In the genomic region with DNA sequence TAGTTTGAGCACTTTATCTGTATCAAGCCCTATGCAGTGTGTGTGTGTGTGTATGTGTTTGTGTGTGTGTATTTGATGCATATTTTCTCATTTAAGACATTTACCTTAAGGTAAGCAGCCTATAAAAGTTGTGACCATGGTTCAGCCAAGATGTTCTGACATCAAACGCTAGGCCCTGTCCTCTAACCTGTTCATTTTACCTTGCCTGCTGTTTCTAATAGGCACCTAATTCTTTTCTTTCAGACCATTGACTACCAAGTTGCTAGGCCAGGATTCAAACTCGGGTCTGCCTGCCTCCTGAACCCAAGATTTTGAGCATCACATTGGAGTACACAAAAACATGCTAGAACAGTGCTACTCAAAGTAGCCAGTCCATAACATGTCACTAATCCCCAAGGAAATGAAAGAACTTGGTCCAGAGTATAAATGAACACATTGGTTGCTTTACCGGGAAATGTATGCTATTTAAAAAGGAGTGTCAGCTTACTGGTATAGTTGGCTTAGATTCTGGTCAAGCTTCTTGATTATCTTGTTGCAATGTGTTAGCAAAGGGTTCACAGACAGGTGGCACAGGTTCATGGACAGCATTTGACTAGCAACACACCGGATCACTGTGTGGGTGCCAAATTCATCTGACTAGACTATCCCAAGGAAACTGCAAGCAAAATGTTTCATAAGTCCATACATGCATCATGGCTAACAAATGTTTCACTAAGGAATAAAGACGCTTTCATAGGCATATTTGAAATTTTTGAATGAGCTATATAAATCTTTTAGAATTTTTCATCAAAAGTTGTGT, we compare ENCODE assay signal across 19 cellular contexts.
DNase-seq lines count a peak whose midpoint lies in the region; ATAC-seq and TF ChIP-seq lines count a peak whose summit lies in the region.
"Had no signal": no experiment of that assay in that cellular context is flagged by ENCODE, and none has a peak within 500 bp of the region (broad histone marks: within the 10 kb centered on the region; RNA-seq: fewer than 3 reads in every experiment).

No MANE protein-coding gene starts in this region.

- H3K4me3 ChIP-seq in RWPE2 (ENCODE audit: severe bottlenecking) (no peak overlapping the region), osteoblast (ENCODE audit: insufficient read depth, low read length) (no peak overlapping the region)
- H3K4me3 ChIP-seq: gastrocnemius medialis, prostate gland, thyroid gland had no signal

- ATAC-seq in RWPE2 (ENCODE audit: low read depth) (peak; percentile 15; the same call in 1 of the 3 replicates), GM18909 (IDR thresholded peaks at IDR 0.05; ENCODE audit: poor library complexity, unreplicated experiment) (no peak), GM18519 (IDR thresholded peaks at IDR 0.05; ENCODE audit: low FRiP score, unreplicated experiment) (no peak)
- ATAC-seq: activated CD4-positive, alpha-beta T cell treated with anti-CD3 and anti-CD28 coated beads for 36 hours; gastrocnemius medialis; stimulated activated naive CD8-positive, alpha-beta T cell treated with anti-CD3 and anti-CD28 coated beads, Interleukin-15, Interleukin-2, amounts not matched to agents 100 U/mL and 50 U/mL, for 24 hours; T-cell had no signal

- peak overlapping the region; percentile 70 for H3K27ac ChIP-seq in RWPE2 (ENCODE audit: poor library complexity, severe bottlenecking)
- H3K27ac ChIP-seq in epithelial cell of prostate = peak overlapping the region; percentile 34
- peak overlapping the region; percentile 77 for H3K27ac ChIP-seq in osteoblast (ENCODE audit: low read depth, low read length)
- H3K27ac ChIP-seq: gastrocnemius medialis, prostate gland, thyroid gland had no signal

- DNase-seq in GM03348 (ENCODE audit: low spot score) (peak; percentile 4), RWPE2 (ENCODE audit: low spot score) (no peak), epithelial cell of prostate (ENCODE audit: low read depth, low spot score) (peak; percentile 33), osteoblast (ENCODE audit: insufficient read length, low spot score, missing footprints) (no peak), hippocampal formation (lab: John Stamatoyannopoulos, UW) (no peak)
- DNase-seq: activated CD4-positive, alpha-beta T cell treated with anti-CD3 and anti-CD28 coated beads for 36 hours; activated naive CD8-positive, alpha-beta T cell treated with anti-CD3 and anti-CD28 coated beads, Interleukin-2, amount 10 ng/mL, durations not matched to agents 7 days and 5 days; COR-L47; gastrocnemius medialis; midbrain; NCI-H2081 treated with DMSO at 0.1 percent for 48 hours; NCI-H510A treated with DMSO at 0.1 percent for 48 hours; stimulated activated CD4-positive, alpha-beta T cell treated with anti-CD3 and anti-CD28 coated beads, Interleukin-2, amount 100 ng/mL, for 24 hours; stimulated activated naive CD8-positive, alpha-beta T cell treated with anti-CD3 and anti-CD28 coated beads, Interleukin-15, Interleukin-2, amounts not matched to agents 100 U/mL and 50 U/mL, for 24 hours; T-cell; thyroid gland had no signal

- H3K36me3 ChIP-seq in RWPE2 (ENCODE audit: low read depth) = no peaks in the 10 kb centered on the region
- H3K36me3 ChIP-seq in osteoblast (ENCODE audit: insufficient read depth, low read length) = no peaks in the 10 kb centered on the region
- H3K36me3 ChIP-seq: gastrocnemius medialis, prostate gland, thyroid gland had no signal

- H3K4me1 ChIP-seq in RWPE2 (ENCODE audit: insufficient read depth, poor library complexity, severe bottlenecking) (peaks cover 50% of the 10 kb centered on the region), osteoblast (ENCODE audit: insufficient read depth, low read length) (peaks cover 46% of the 10 kb centered on the region)
- H3K4me1 ChIP-seq: prostate gland had no signal

- no peaks in the 10 kb centered on the region for H3K27me3 ChIP-seq in RWPE2 (ENCODE audit: insufficient read depth, poor library complexity, severe bottlenecking)
- H3K27me3 ChIP-seq in osteoblast (ENCODE audit: insufficient read depth, low read length) = no peaks in the 10 kb centered on the region
- H3K27me3 ChIP-seq: gastrocnemius medialis, thyroid gland had no signal

- no peaks in the 10 kb centered on the region for H4K20me1 ChIP-seq in osteoblast (ENCODE audit: insufficient read depth, low read length)

- H2AFZ ChIP-seq in osteoblast (ENCODE audit: low read length) = no peak overlapping the region

- TF ChIP-seq CTCF in RWPE2 (IDR thresholded peaks at IDR 0.05; ENCODE audit: poor library complexity, severe bottlenecking) (no peak), osteoblast (IDR thresholded peaks at IDR 0.05; ENCODE audit: extremely low read depth, low read depth, low read length) (no peak)

- H3K9me3 ChIP-seq in RWPE2 (ENCODE audit: severe bottlenecking) (no peaks in the 10 kb centered on the region), osteoblast (ENCODE audit: low read depth, low read length) (no peaks in the 10 kb centered on the region)
- H3K9me3 ChIP-seq: gastrocnemius medialis, prostate gland, thyroid gland had no signal

- peak overlapping the region; percentile 23 for H3K4me2 ChIP-seq in osteoblast (ENCODE audit: insufficient read depth, low read length)

- no peaks in the 10 kb centered on the region for H3K79me2 ChIP-seq in osteoblast (ENCODE audit: insufficient read depth, low read length)

Comparison
In these comparisons a context has a peak if more than half of its experiments do, and no peak if none do; other contexts are left out.
1. DNase-seq: peak in GM03348 (single experiment) and epithelial cell of prostate (single experiment); none in RWPE2 (single experiment), osteoblast (single experiment) and hippocampal formation (0 of 2).
2. Peak in every context shown above with its lines, with median percentiles within 50 percentile points of each other: H3K27ac ChIP-seq.